8 cellular contexts compared by ENCODE assay signal in the genomic region with DNA sequence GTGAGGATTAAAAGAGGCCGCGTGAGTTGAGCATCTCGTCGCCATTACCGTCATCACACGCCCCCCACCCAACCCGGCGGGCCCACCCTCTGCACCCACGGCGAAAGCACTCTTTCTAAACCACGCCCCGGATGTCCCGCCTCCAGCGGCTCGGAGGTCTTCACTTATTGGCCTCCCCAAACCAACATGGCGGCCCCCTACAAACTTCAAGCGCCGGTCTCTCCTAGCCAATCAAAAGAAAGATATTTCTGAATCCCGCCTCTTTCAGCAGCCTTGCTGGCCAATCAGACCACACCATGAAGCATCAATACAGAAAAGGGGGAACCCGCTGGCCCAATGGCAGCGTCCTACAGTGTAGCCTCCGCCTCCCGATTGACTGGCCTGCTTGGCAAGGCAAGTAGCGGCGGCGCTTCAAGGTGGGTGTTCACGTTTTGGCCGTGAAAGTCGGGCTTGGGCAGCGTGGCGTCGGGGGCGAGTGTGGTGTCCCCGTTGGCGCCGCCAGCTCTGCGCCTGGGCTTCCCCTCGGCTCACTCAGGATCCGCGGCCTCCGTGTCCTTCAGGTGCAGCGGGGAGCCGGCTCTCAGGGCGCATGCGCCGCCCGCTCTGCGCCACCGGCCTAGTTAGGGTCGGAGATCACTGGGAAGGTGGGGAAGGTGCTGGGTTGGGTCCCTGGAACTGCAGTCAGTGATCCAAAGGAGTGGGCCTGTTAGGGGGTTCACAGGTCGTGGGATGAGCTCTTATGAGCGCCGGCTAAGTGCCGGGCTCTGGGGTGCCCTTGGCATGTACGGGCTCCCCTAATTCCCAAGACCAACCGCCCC. TPM values are rescaled to one million over a fixed set of nuclear protein-coding genes. Genes with fewer than 3 reads are reported as not detected.
A peak's percentile ranks its signal among the peaks of the same experiment; 100 is the strongest.
DNase-seq lines count a peak whose midpoint lies in the region; ATAC-seq and TF ChIP-seq lines count a peak whose summit lies in the region.

NDUFS8 (plus strand) TSS at position 364 of the 818 bp plus-strand sequence. CDS start 1,471 bp downstream, outside the sequence.

- H3K36me3 Mint-ChIP-seq in activated B cell treated with CpG ODN at 0.5 μM for 24 hours (ENCODE audit: low read depth) (peaks cover 15% of the 10 kb centered on the region), immature natural killer cell (peaks cover 0 to 4% (median 0%) of the 10 kb centered on the region in 3 donors)

- H3K9me3 Mint-ChIP-seq in activated B cell treated with CpG ODN at 0.5 μM for 24 hours, result no peaks in the 10 kb centered on the region
- H3K9me3 Mint-ChIP-seq in immature natural killer cell, result peaks cover 0 to 3% (median 0%) of the 10 kb centered on the region in 6 donors

- ATAC-seq in HG03196 (IDR thresholded peaks at IDR 0.05; ENCODE audit: unreplicated experiment) (peak; percentile 86), activated B cell treated with CpG ODN at 0.5 μM for 24 hours (ENCODE audit: low read depth) (peak; percentile 97)

- in situ Hi-C loops in GM18951 (cut with MboI; ENCODE audit: low sequenced_read_pairs, unreplicated experiment), result no loop called here

- TF ChIP-seq POLR2A in GM18951 (IDR thresholded peaks at IDR 0.05; ENCODE audit: extremely low read depth, insufficient read depth, insufficient read length), result peak; percentile 72

- TF ChIP-seq CTCF in activated B cell treated with CpG ODN at 0.5 μM for 24 hours (IDR thresholded peaks at IDR 0.05), result no peak

- peak within 1 kb of the TSS; percentile 89 for H3K27ac ChIP-seq in caudate nucleus (ENCODE audit: low read depth, low read length)

- CTCF ChIA-PET in activated B cell treated with CpG ODN at 0.5 μM for 24 hours (lab: Charles Lee), result interaction anchor here (0.7 kb wide), 1 partner anchor 74 kb away, joined by 4 read pairs; no protein-coding TSS in a partner anchor

- H3K4me1 Mint-ChIP-seq in activated B cell treated with CpG ODN at 0.5 μM for 24 hours, result peaks cover 22% of the 10 kb centered on the region
- H3K4me1 Mint-ChIP-seq in immature natural killer cell, result peaks cover 28 to 32% of the 10 kb centered on the region in 2 donors

- intact Hi-C loops in activated B cell treated with CpG ODN at 0.5 μM for 24 hours (cut with micrococcal nuclease), result loop anchor here (1.0 to 5.0 kb wide), 4 partner anchors 10 to 342 kb away; partner anchors contain the start of gene CHKA

- no peaks in the 10 kb centered on the region for H3K27me3 Mint-ChIP-seq in activated B cell treated with CpG ODN at 0.5 μM for 24 hours
- H3K27me3 Mint-ChIP-seq in immature natural killer cell (ENCODE audit: low read depth in 3 of 3), result peaks cover under 1 to 10% (median 3%) of the 10 kb centered on the region in 3 donors

- DNase-seq in AG08395 (ENCODE audit: low spot score) (peak; percentile 100), NCI-H345 (lab: John Stamatoyannopoulos, UW) (peak; percentile 99), activated B cell treated with CpG ODN at 0.5 μM for 24 hours (peak; percentile 92), caudate nucleus (lab: John Stamatoyannopoulos, UW) (peak; percentile 79 to 100 (median 97)), immature natural killer cell (peak; percentile 97 to 98 (median 98)), smooth muscle cell of the brain vasculature (ENCODE audit: low read depth, low spot score) (peak; percentile 98)

- POLR2A ChIA-PET in activated B cell treated with CpG ODN at 0.5 μM for 24 hours (lab: Charles Lee), result interaction anchor here (0.6 to 2.8 kb wide), 8 partner anchors 8 to 1934 kb away, joined by 3 to 12 read pairs (median 6); partner anchors contain the start of genes ALDH3B1, TCIRG1 and UNC93B1

- H3K4me3 Mint-ChIP-seq in activated B cell treated with CpG ODN at 0.5 μM for 24 hours (peak within 1 kb of the TSS; percentile 93), immature natural killer cell (peak within 1 kb of the TSS; percentile 92 to 98 (median 96))

- H3K27ac Mint-ChIP-seq in activated B cell treated with CpG ODN at 0.5 μM for 24 hours (peak within 1 kb of the TSS; percentile 83), immature natural killer cell (peak within 1 kb of the TSS; percentile 85 to 93 (median 92))

RNA-seq across cellular contexts. Expression of gene NDUFS8, which starts in this region (rescaled TPM):
- total RNA-seq in activated B cell treated with CpG ODN at 0.5 μM for 24 hours, result 93.7 and 101 TPM in 2 replicates
- polyA plus RNA-seq in immature natural killer cell, result 100 to 1,000 TPM; 204 to 258 (median 215) TPM

Comparison
In these comparisons a context has a peak if more than half of its experiments do, and no peak if none do; other contexts are left out.
1. Peak in every context shown above with its lines: DNase-seq, ATAC-seq and H3K27ac ChIP-seq.